21 cellular contexts compared by ENCODE assay signal in the genomic region with DNA sequence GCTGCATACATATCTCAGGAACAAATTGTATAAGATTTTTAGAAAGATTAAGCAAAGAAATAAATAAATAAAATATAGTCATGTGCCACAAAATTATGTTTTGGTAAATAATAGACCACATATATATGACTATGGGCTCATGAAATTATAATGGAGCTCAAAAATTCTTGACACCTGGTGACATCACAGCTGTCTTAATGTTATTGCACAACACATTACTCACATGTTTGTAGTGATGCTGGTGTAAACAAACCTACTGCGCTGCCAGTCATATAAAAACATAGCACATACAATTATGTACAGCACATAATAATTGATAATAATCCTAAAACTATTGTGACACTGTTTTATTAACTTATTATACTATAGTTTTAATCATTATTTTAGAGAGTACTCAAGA.
"Had no signal": no experiment of that assay in that cellular context is flagged by ENCODE, and none has a peak within 500 bp of the region (broad histone marks: within the 10 kb centered on the region; RNA-seq: fewer than 3 reads in every experiment).

No MANE protein-coding gene starts in this region.

- H3K4me3 ChIP-seq: left lung, lung, mucosa of descending colon, ovary, right atrium auricular region, sigmoid colon, spleen, suprapubic skin, thoracic aorta, tibial artery, uterus had no signal

- H3K4me1 ChIP-seq: left lung, right atrium auricular region, sigmoid colon, spleen, suprapubic skin, tibial artery, uterus had no signal

- H3K27ac ChIP-seq: left lung, ovary, right atrium auricular region, sigmoid colon, spleen, suprapubic skin, thoracic aorta, tibial artery, uterus had no signal

- FAIRE-seq: islet of Langerhans, kidney, small intestine had no signal

- DNase-seq: hypothalamus; immature natural killer cell; kidney; left colon; left lung; midbrain; mucosa of descending colon; naive thymus-derived CD4-positive, alpha-beta T cell; ovary; sigmoid colon; small intestine; spleen; stimulated activated CD4-positive, alpha-beta T cell treated with anti-CD3 and anti-CD28 coated beads, Interleukin-4, amount 100 ng/mL, for 24 hours; stimulated activated naive CD4-positive, alpha-beta T cell; tibial artery; uterus had no signal

- H3K36me3 ChIP-seq: left lung, ovary, right atrium auricular region, sigmoid colon, spleen, suprapubic skin, thoracic aorta, tibial artery, uterus had no signal

- H3K9me3 ChIP-seq: left lung, mucosa of descending colon, ovary, right atrium auricular region, sigmoid colon, spleen, suprapubic skin, thoracic aorta, tibial artery, uterus had no signal

- H3K27me3 ChIP-seq: left lung, ovary, right atrium auricular region, sigmoid colon, spleen, suprapubic skin, tibial artery, uterus had no signal
